24 cellular contexts compared by ENCODE assay signal in the genomic region with DNA sequence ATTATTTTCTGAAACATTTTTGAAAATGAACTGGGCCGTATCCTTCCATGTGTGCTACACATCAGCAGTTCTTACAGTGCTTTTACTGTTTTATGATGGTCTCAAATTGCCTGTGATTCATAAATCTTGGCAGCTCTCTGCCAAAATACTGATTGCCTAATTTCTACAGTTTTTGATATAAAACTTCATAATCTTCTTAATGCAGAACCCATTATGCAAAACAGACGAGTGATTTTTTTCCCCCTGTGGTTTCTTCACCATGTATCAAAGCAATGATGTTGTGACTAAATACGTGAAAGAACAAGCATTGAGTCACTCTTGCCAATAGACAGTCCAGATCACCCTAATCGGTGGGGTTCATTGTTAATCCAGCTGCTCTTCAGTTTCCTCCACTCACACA.
A peak's percentile ranks its signal among the peaks of the same experiment; 100 is the strongest.
DNase-seq lines count a peak whose midpoint lies in the region; ATAC-seq and TF ChIP-seq lines count a peak whose summit lies in the region.
"Had no signal": no experiment of that assay in that cellular context is flagged by ENCODE, and none has a peak within 500 bp of the region (broad histone marks: within the 10 kb centered on the region; RNA-seq: fewer than 3 reads in every experiment).

No MANE protein-coding gene starts in this region.

- no peak overlapping the region for H3K18ac ChIP-seq in H9 (ENCODE audit: insufficient read length, low read depth, low read length)

- H3K27me3 Mint-ChIP-seq in H9 (ENCODE audit: low read depth), result peaks cover 41% of the 10 kb centered on the region
- H3K27me3 Mint-ChIP-seq: CD4-positive, alpha-beta T cell had no signal

- H3K4ac ChIP-seq in H9 (ENCODE audit: low read depth, low read length), result no peak overlapping the region

- no CpG with 5 or more reads among the region's 4 CpGs for WGBS in H9 (ENCODE audit: extremely low coverage, insufficient read length, low lambda C conversion rate)

- no peak overlapping the region for H4K91ac ChIP-seq in H9 (ENCODE audit: insufficient read length, low read depth, low read length)

- H3K79me1 ChIP-seq in H9 (ENCODE audit: insufficient read depth, low read depth, low read length, poor library complexity, severe bottlenecking), result no peaks in the 10 kb centered on the region

- H4K5ac ChIP-seq in H9 (ENCODE audit: insufficient read length, low read depth, low read length), result no peak overlapping the region

- H3K36me3 ChIP-seq in adipocyte (ENCODE audit: control insufficient read depth, insufficient read depth, low read length, severe bottlenecking) (no peaks in the 10 kb centered on the region), SJCRH30 (no peaks in the 10 kb centered on the region)
- H3K36me3 ChIP-seq: lower lobe of right lung, upper lobe of right lung had no signal

- H3K27ac ChIP-seq in SJCRH30 (no peak overlapping the region), H9 (ENCODE audit: insufficient read length, low read depth, low read length) (no peak overlapping the region)
- H3K27ac ChIP-seq: HL-60, lower lobe of right lung, PC-9, upper lobe of right lung had no signal

- H2BK5ac ChIP-seq in H9 (ENCODE audit: insufficient read length, low read length), result no peak overlapping the region

- no peak overlapping the region for H2BK120ac ChIP-seq in H9 (ENCODE audit: low read depth, low read length, poor library complexity, severe bottlenecking)

- H4K8ac ChIP-seq in H9 (replicated peaks; ENCODE audit: insufficient read length, low read depth, low read length), result no peak overlapping the region

- ATAC-seq in left colon, result peak; percentile 43
- ATAC-seq: lower lobe of right lung, upper lobe of right lung had no signal

- intact Hi-C loops in left colon (cut with DNase I, micrococcal nuclease), result no loop called here

- H3K27ac Mint-ChIP-seq in H9, result no peak overlapping the region
- H3K27ac Mint-ChIP-seq: activated naive CD8-positive, alpha-beta T cell treated with anti-CD3 and anti-CD28 coated beads, Interleukin-2, amount 10 ng/mL, durations not matched to agents 7 days and 5 days; CD4-positive, alpha-beta T cell; nephron had no signal

- H3K14ac ChIP-seq in H9 (ENCODE audit: insufficient read depth, low read length), result no peak overlapping the region

- H2BK12ac ChIP-seq in H9 (ENCODE audit: insufficient read length, low read depth, low read length), result no peak overlapping the region

- H3T11ph ChIP-seq in H9 (ENCODE audit: low read length), result no peak overlapping the region

- H3K4me3 Mint-ChIP-seq in H9, result no peak overlapping the region
- H3K4me3 Mint-ChIP-seq: activated naive CD8-positive, alpha-beta T cell treated with anti-CD3 and anti-CD28 coated beads, Interleukin-2, amount 10 ng/mL, durations not matched to agents 7 days and 5 days; CD4-positive, alpha-beta T cell; nephron had no signal

- no peaks in the 10 kb centered on the region for H4K20me1 ChIP-seq in H9 (ENCODE audit: control insufficient read depth, insufficient read depth, insufficient read length)

- DNase-seq in AG09319 (ENCODE audit: extremely low read depth, low read depth), result peak; percentile 8
- DNase-seq in EH (ENCODE audit: low read depth), result peak; percentile 46
- DNase-seq in adipocyte (ENCODE audit: low read depth), result peak; percentile 1
- no peak for DNase-seq in left colon
- DNase-seq in NCI-H2081 treated with DMSO at 0.1 percent for 48 hours (lab: John Stamatoyannopoulos, UW), result no peak
- no peak for DNase-seq in SJCRH30
- no peak for DNase-seq in H9
- DNase-seq: activated CD4-positive, alpha-beta T cell treated with anti-CD3 and anti-CD28 coated beads, Interleukin-2, amount 50 U/mL, for 4 hours; activated CD8-positive, alpha-beta memory T cell treated with anti-CD3 and anti-CD28 coated beads, Interleukin-2, amount 50 U/mL, for 48 hours; activated naive CD8-positive, alpha-beta T cell treated with anti-CD3 and anti-CD28 coated beads, Interleukin-2, amount 10 ng/mL, durations not matched to agents 7 days and 5 days; CD4-positive, alpha-beta T cell; lower lobe of right lung; NCI-H2171; NCI-H524 treated with DMSO at 0.1 percent for 48 hours; NK-92 treated with Interleukin-12 subunit alpha and Interleukin-12 subunit beta, amount 100 ng/mL, for 24 hours; PC-9; retina; SHP77 treated with DMSO at 0.1 percent for 48 hours; stimulated activated CD4-positive, alpha-beta T cell treated with anti-CD3 and anti-CD28 coated beads, Interleukin-1b, Interleukin-23, amount 100 ng/mL, for 48 hours; T-helper 9 cell; upper lobe of right lung had no signal

- H3K4me3 ChIP-seq in adipocyte (ENCODE audit: low read length) (no peak overlapping the region), SJCRH30 (no peak overlapping the region)
- H3K4me3 ChIP-seq: lower lobe of right lung, PC-9, smooth muscle cell, upper lobe of right lung had no signal

- H3K27me3 ChIP-seq in adipocyte (replicated peaks; ENCODE audit: control insufficient read depth, insufficient read depth, low read length) (peaks cover 12% of the 10 kb centered on the region), SJCRH30 (0 out of 2 replicates have a peak, but pooled peaks cover 14% of the 10 kb centered on the region), H9 (ENCODE audit: insufficient read depth, low read length) (no peaks in the 10 kb centered on the region)
- H3K27me3 ChIP-seq: upper lobe of right lung had no signal

- H3K56ac ChIP-seq in H9 (ENCODE audit: insufficient read length, low read depth, low read length), result no peak overlapping the region

- H2AFZ ChIP-seq in H9 (ENCODE audit: low read length), result no peak overlapping the region
- H2AFZ ChIP-seq: PC-9 had no signal

- no peaks in the 10 kb centered on the region for H3K4me1 Mint-ChIP-seq in H9
- H3K4me1 Mint-ChIP-seq: activated naive CD8-positive, alpha-beta T cell treated with anti-CD3 and anti-CD28 coated beads, Interleukin-2, amount 10 ng/mL, durations not matched to agents 7 days and 5 days had no signal

- H3K9ac ChIP-seq in adipocyte (ENCODE audit: low read length) (no peak overlapping the region), H9 (ENCODE audit: extremely low read depth, insufficient read length, low read length) (no peak overlapping the region)

- no peaks in the 10 kb centered on the region for H3K79me2 ChIP-seq in H9 (ENCODE audit: insufficient read depth, low read length)

- H3K9me3 Mint-ChIP-seq in H9, result no peaks in the 10 kb centered on the region; a peak in 1 of 5 replicates
- H3K9me3 Mint-ChIP-seq: CD4-positive, alpha-beta T cell; nephron had no signal

- no peak overlapping the region for H3K4me2 ChIP-seq in H9 (ENCODE audit: insufficient read depth, insufficient read length, low read length)
- H3K4me2 ChIP-seq: PC-9, smooth muscle cell had no signal

- TF ChIP-seq CTCF in AG09319 (IDR thresholded peaks at IDR 0.05; ENCODE audit: low read depth, low read length), result no peak
- no peak for TF ChIP-seq CTCF in H9 (conservative IDR thresholded peaks at IDR 0.05)

- no peak overlapping the region for H2BK15ac ChIP-seq in H9 (ENCODE audit: low read depth, low read length)

- no peaks in the 10 kb centered on the region for H3K36me3 Mint-ChIP-seq in H9 (ENCODE audit: insufficient read depth in 1 of 3, low read depth in 3 of 3)
- H3K36me3 Mint-ChIP-seq: activated naive CD8-positive, alpha-beta T cell treated with anti-CD3 and anti-CD28 coated beads, Interleukin-2, amount 10 ng/mL, durations not matched to agents 7 days and 5 days had no signal

- no peak overlapping the region for H2AK5ac ChIP-seq in H9 (ENCODE audit: insufficient read length, low read length)

- no peak overlapping the region for H3K23ac ChIP-seq in H9 (ENCODE audit: insufficient read length, low read depth, low read length)

- H3K23me2 ChIP-seq in H9 (ENCODE audit: insufficient read length, low read depth, low read length, poor library complexity, severe bottlenecking), result no peaks in the 10 kb centered on the region

- H3K4me1 ChIP-seq in adipocyte (ENCODE audit: control insufficient read depth, insufficient read depth, low read length) (peaks cover 7% of the 10 kb centered on the region), SJCRH30 (no peaks in the 10 kb centered on the region), H9 (ENCODE audit: insufficient read depth, low read length) (no peaks in the 10 kb centered on the region)
- H3K4me1 ChIP-seq: lower lobe of right lung, upper lobe of right lung had no signal

- no peaks in the 10 kb centered on the region for H3K9me3 ChIP-seq in adipocyte (ENCODE audit: control insufficient read depth, low read length)
- H3K9me3 ChIP-seq in SJCRH30 (replicated peaks), result no peaks in the 10 kb centered on the region; the same call in 1 of the 2 replicates
- H3K9me3 ChIP-seq in H9 (ENCODE audit: control insufficient read depth, low read depth, low read length), result no peaks in the 10 kb centered on the region
- H3K9me3 ChIP-seq: lower lobe of right lung, upper lobe of right lung had no signal

- H2BK20ac ChIP-seq in H9 (ENCODE audit: low read depth, low read length, poor library complexity, severe bottlenecking), result no peak overlapping the region

Comparison
In these comparisons a context has a peak if more than half of its experiments do, and no peak if none do; other contexts are left out.
1. DNase-seq: peak in AG09319 (single experiment), EH (single experiment) and adipocyte (single experiment); none in left colon (0 of 2), NCI-H2081 treated with DMSO at 0.1 percent for 48 hours (single experiment), SJCRH30 (0 of 2) and H9 (single experiment).